In genomic region chr12:79689041-79689476, GRCh38 we compare ENCODE assay signal across 8 cellular contexts. TPM values are rescaled to one million over a fixed set of nuclear protein-coding genes. Genes with fewer than 3 reads are reported as not detected.
DNase-seq lines count a peak whose midpoint lies in the region; ATAC-seq and TF ChIP-seq lines count a peak whose summit lies in the region.

No MANE protein-coding gene starts in this region.

- TF ChIP-seq EP300 in neural cell (conservative IDR thresholded peaks at IDR 0.05; ENCODE audit: poor library complexity, severe bottlenecking) = no peak

- H3K27ac ChIP-seq in dorsolateral prefrontal cortex (peak overlapping the region in 13 of 59 donors; percentile 31 to 81 (median 75)), neural cell (ENCODE audit: low read length) (no peak overlapping the region)

- H3K9ac ChIP-seq in neural cell (ENCODE audit: low read length) = peak overlapping the region; percentile 57

- H4K20me1 ChIP-seq in neural cell (ENCODE audit: insufficient read depth) = no peaks in the 10 kb centered on the region

- no peak overlapping the region for H2AFZ ChIP-seq in neural cell (ENCODE audit: low read depth, low read length)

- peaks cover 26% of the 10 kb centered on the region for H3K79me2 ChIP-seq in neural cell (replicated peaks; ENCODE audit: insufficient read depth, low read length)

- H3K4me2 ChIP-seq in neural cell (ENCODE audit: low read length) = peak overlapping the region; percentile 52

- peak overlapping the region; percentile 96 for H3K4me3 ChIP-seq in MG63
- peak overlapping the region; percentile 46 to 82 (median 67) for H3K4me3 ChIP-seq in dorsolateral prefrontal cortex
- peak overlapping the region; percentile 93 for H3K4me3 ChIP-seq in neural cell (ENCODE audit: low read length)

- H3K9me2 ChIP-seq in neural cell (ENCODE audit: insufficient read depth, low read length) = no peaks in the 10 kb centered on the region

- DNase-seq in MG63 = no peak
- DNase-seq in dorsolateral prefrontal cortex = no peak
- no peak for DNase-seq in iPS-NIHi7 (ENCODE audit: extremely low spot score)
- no peak for DNase-seq in left colon

- TF ChIP-seq CTCF in dorsolateral prefrontal cortex (IDR thresholded peaks at IDR 0.05 in 54 of 56, conservative IDR thresholded peaks at IDR 0.05 in 2 of 56; ENCODE audit: low read depth in 1 of 56, partially characterized antibody in 56 of 56) (no peak), neural cell (IDR thresholded peaks at IDR 0.05; ENCODE audit: poor library complexity, severe bottlenecking) (no peak)

- no peaks in the 10 kb centered on the region for H3K27me3 ChIP-seq in MG63
- peaks cover 0 to 64% (median 24%) of the 10 kb centered on the region in 45 donors for H3K27me3 ChIP-seq in dorsolateral prefrontal cortex
- H3K27me3 ChIP-seq in neural cell (ENCODE audit: insufficient read depth, low read depth, low read length) = peaks cover 13% of the 10 kb centered on the region

- H3F3A ChIP-seq in neural cell (ENCODE audit: insufficient read depth, low read length, poor library complexity, severe bottlenecking) = no peaks in the 10 kb centered on the region

- ATAC-seq in GM19452 (IDR thresholded peaks at IDR 0.05; ENCODE audit: unreplicated experiment) = peak; percentile 0
- no peak for ATAC-seq in GM19467 (IDR thresholded peaks at IDR 0.05; ENCODE audit: unreplicated experiment)
- no peak for ATAC-seq in GM21526 (IDR thresholded peaks at IDR 0.05; ENCODE audit: low FRiP score, unreplicated experiment)
- no peak for ATAC-seq in left colon

- no peak for TF ChIP-seq RAD21 in neural cell (conservative IDR thresholded peaks at IDR 0.05)

- intact Hi-C loops in dorsolateral prefrontal cortex (cut with DNase I) (no loop called here), left colon (cut with DNase I, micrococcal nuclease) (no loop called here)

- H3K36me3 ChIP-seq in MG63 (peaks cover 17% of the 10 kb centered on the region), neural cell (ENCODE audit: insufficient read depth, low read length) (no peaks in the 10 kb centered on the region)

- H3K9me3 ChIP-seq in MG63 = no peaks in the 10 kb centered on the region
- H3K9me3 ChIP-seq in neural cell (ENCODE audit: low read length) = no peaks in the 10 kb centered on the region

TF ChIP-seq in neural cell, 6 proteins besides CTCF, POLR2A, EP300 and RAD21:
- TF ChIP-seq EZH2 (IDR thresholded peaks at IDR 0.05; ENCODE audit: borderline replicate concordance, insufficient read depth, low read length, poor library complexity, severe bottlenecking) (no peak), TAF1 (IDR thresholded peaks at IDR 0.05; ENCODE audit: low read depth) (no peak), MXI1 (conservative IDR thresholded peaks at IDR 0.05; ENCODE audit: poor library complexity, severe bottlenecking) (no peak), SMC3 (conservative IDR thresholded peaks at IDR 0.05; ENCODE audit: poor library complexity) (no peak)

RNA-seq across cellular contexts. Expression of gene PAWR, which starts 1.7 kb away (rescaled TPM):
- total RNA-seq in MG63 (2014; rRNA removed; shearing (Covaris generic); ENCODE audit: low replicate concordance) = 25.5 and 80.3 TPM in 2 replicates
- total RNA-seq in dorsolateral prefrontal cortex (10 to 100 TPM in 90 of 120 experiments, 1 to 10 TPM in 30; 6.1 to 38.2 (median 13.4) TPM), left colon (100 to 1,000 TPM; 146 to 151 TPM)
- 5.8 and 13.4 TPM in 2 replicates for polyA plus RNA-seq in neural cell
- 13.9 and 14.2 TPM in 2 replicates for polyA minus RNA-seq in neural cell
